In the genomic region with DNA sequence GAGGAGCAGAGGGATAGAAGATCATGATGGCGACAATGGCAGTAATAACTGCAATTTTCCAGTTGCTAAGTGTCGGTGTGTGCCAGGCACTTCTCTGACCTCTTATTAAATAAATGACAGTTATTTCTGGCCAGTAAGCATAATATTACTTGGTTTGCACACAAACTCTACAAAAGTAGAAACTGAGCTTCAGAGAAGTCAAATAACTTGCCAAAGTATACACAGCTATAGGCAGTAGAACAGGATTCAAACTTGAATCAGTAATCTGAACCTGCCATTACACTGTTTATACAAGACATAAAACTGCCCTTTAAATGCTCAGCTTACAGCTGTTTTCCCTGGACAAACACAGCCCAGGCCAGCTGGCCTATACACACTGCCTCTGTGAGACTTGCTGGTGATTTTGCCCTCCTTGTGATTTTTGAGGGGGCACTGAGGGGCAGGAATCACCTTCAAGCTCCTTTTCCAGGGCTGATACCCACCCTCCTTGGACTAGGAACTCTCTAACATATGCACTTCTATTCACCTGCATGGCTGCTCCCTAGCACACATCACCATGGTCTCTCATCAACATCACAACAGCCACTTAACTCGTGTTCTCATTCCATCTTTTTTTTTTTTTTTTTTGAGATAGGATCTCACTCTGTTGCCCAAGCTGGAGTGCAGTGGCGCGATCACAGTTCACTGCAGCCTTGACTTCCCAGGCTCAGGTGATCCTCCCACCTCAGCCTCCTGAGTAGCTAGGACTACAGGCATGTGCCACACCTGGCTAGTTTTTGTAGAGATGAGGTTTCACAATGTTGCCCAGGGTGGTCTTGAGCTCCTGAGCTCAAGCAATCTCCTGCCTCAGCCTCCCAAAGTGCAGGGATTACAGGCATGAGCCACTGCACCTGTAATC, we compare ENCODE assay signal across 1 cellular context.
TF ChIP-seq lines count a peak whose summit lies in the region.

No MANE protein-coding gene starts in this region.

TF ChIP-seq in HepG2, 621 proteins besides CTCF, POLR2A, EP300 and RAD21 (continued from another document):
- TF ChIP-seq ZGPAT (CRISPR knock-in tag; IDR thresholded peaks at IDR 0.05): peak; percentile 43; the same call in 1 of the 2 replicates
- no peak for TF ChIP-seq SP2 (CRISPR knock-in tag; IDR thresholded peaks at IDR 0.05)
- TF ChIP-seq GATAD2A (CRISPR knock-in tag; IDR thresholded peaks at IDR 0.05): peak; percentile 36; the same call in 1 of the 2 replicates
- TF ChIP-seq TBX2 (CRISPR knock-in tag; IDR thresholded peaks at IDR 0.05; ENCODE audit: borderline replicate concordance): 0 out of 2 replicates have a peak, but pooled peaks have one; percentile 26
- TF ChIP-seq MAX (IDR thresholded peaks at IDR 0.05): no peak; the same call in 1 of the 2 replicates
- TF ChIP-seq, protein P1, sequence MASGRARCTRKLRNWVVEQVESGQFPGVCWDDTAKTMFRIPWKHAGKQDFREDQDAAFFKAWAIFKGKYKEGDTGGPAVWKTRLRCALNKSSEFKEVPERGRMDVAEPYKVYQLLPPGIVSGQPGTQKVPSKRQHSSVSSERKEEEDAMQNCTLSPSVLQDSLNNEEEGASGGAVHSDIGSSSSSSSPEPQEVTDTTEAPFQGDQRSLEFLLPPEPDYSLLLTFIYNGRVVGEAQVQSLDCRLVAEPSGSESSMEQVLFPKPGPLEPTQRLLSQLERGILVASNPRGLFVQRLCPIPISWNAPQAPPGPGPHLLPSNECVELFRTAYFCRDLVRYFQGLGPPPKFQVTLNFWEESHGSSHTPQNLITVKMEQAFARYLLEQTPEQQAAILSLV (CRISPR knock-in tag; IDR thresholded peaks at IDR 0.05; ENCODE audit: borderline replicate concordance): no peak
- TF ChIP-seq, protein P2, sequence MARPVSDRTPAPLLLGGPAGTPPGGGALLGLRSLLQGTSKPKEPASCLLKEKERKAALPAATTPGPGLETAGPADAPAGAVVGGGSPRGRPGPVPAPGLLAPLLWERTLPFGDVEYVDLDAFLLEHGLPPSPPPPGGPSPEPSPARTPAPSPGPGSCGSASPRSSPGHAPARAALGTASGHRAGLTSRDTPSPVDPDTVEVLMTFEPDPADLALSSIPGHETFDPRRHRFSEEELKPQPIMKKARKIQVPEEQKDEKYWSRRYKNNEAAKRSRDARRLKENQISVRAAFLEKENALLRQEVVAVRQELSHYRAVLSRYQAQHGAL (CRISPR knock-in tag; IDR thresholded peaks at IDR 0.05; ENCODE audit: not compliant biosample characterization): no peak
- TF ChIP-seq JUND (CRISPR knock-in tag; IDR thresholded peaks at IDR 0.05): no peak
- TF ChIP-seq ZNF121 (CRISPR knock-in tag; IDR thresholded peaks at IDR 0.05): peak; percentile 96
- no peak for TF ChIP-seq ZNF75D (CRISPR knock-in tag; IDR thresholded peaks at IDR 0.05; ENCODE audit: borderline replicate concordance)
- no peak for TF ChIP-seq RNF2 (conservative IDR thresholded peaks at IDR 0.05; ENCODE audit: low read depth)
- no peak for TF ChIP-seq SRF (IDR thresholded peaks at IDR 0.05; ENCODE audit: low read depth, low read length)
- no peak for TF ChIP-seq ZNF143 (CRISPR knock-in tag; IDR thresholded peaks at IDR 0.05)
- TF ChIP-seq NR1H2 (CRISPR knock-in tag; IDR thresholded peaks at IDR 0.05; ENCODE audit: borderline replicate concordance, low read depth): no peak
- TF ChIP-seq, protein P3, sequence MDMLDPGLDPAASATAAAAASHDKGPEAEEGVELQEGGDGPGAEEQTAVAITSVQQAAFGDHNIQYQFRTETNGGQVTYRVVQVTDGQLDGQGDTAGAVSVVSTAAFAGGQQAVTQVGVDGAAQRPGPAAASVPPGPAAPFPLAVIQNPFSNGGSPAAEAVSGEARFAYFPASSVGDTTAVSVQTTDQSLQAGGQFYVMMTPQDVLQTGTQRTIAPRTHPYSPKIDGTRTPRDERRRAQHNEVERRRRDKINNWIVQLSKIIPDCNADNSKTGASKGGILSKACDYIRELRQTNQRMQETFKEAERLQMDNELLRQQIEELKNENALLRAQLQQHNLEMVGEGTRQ (IDR thresholded peaks at IDR 0.05; ENCODE audit: low read depth, low read length): no peak
- TF ChIP-seq, protein P3 (CRISPR knock-in tag; IDR thresholded peaks at IDR 0.05; ENCODE audit: borderline replicate concordance): no peak
- no peak for TF ChIP-seq ZBTB7A (CRISPR knock-in tag; IDR thresholded peaks at IDR 0.05)
- no peak for TF ChIP-seq NFIB (CRISPR knock-in tag; IDR thresholded peaks at IDR 0.05; ENCODE audit: borderline replicate concordance)
- peak; percentile 13; the same call in 1 of the 2 replicates for TF ChIP-seq MIER3 (CRISPR knock-in tag; IDR thresholded peaks at IDR 0.05; ENCODE audit: borderline replicate concordance)
- TF ChIP-seq KDM5B (CRISPR knock-in tag; IDR thresholded peaks at IDR 0.05; ENCODE audit: borderline replicate concordance): no peak; the same call in 1 of the 2 replicates
- TF ChIP-seq ZKSCAN8 (CRISPR knock-in tag; IDR thresholded peaks at IDR 0.05; ENCODE audit: borderline replicate concordance): peak; percentile 78; the same call in 1 of the 2 replicates
- TF ChIP-seq, protein P4, sequence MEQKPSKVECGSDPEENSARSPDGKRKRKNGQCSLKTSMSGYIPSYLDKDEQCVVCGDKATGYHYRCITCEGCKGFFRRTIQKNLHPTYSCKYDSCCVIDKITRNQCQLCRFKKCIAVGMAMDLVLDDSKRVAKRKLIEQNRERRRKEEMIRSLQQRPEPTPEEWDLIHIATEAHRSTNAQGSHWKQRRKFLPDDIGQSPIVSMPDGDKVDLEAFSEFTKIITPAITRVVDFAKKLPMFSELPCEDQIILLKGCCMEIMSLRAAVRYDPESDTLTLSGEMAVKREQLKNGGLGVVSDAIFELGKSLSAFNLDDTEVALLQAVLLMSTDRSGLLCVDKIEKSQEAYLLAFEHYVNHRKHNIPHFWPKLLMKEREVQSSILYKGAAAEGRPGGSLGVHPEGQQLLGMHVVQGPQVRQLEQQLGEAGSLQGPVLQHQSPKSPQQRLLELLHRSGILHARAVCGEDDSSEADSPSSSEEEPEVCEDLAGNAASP (CRISPR knock-in tag; IDR thresholded peaks at IDR 0.05; ENCODE audit: borderline replicate concordance): no peak
- TF ChIP-seq FOXK1 (CRISPR knock-in tag; IDR thresholded peaks at IDR 0.05; ENCODE audit: borderline replicate concordance, low read depth): peak; percentile 52; the same call in 1 of the 2 replicates
- no peak; the same call in 1 of the 2 replicates for TF ChIP-seq ZNF746 (CRISPR knock-in tag; IDR thresholded peaks at IDR 0.05)
- no peak for TF ChIP-seq ZNF704 (CRISPR knock-in tag; IDR thresholded peaks at IDR 0.05; ENCODE audit: borderline replicate concordance)
- peak; percentile 15; the same call in 1 of the 2 replicates for TF ChIP-seq ZNF501 (CRISPR knock-in tag; IDR thresholded peaks at IDR 0.05)
- no peak for TF ChIP-seq KAT8 (CRISPR knock-in tag; IDR thresholded peaks at IDR 0.05)
- no peak; the same call in 1 of the 2 replicates for TF ChIP-seq ZNF768 (CRISPR knock-in tag; IDR thresholded peaks at IDR 0.05)
- TF ChIP-seq SNAPC4 (CRISPR knock-in tag; IDR thresholded peaks at IDR 0.05): no peak
- no peak for TF ChIP-seq LCORL (IDR thresholded peaks at IDR 0.05)
- TF ChIP-seq LCORL (CRISPR knock-in tag; IDR thresholded peaks at IDR 0.05): no peak
- 0 out of 2 replicates have a peak, but pooled peaks have one; percentile 12 for TF ChIP-seq RFXAP (CRISPR knock-in tag; IDR thresholded peaks at IDR 0.05; ENCODE audit: borderline replicate concordance)
- TF ChIP-seq ZNF652 (CRISPR knock-in tag; IDR thresholded peaks at IDR 0.05; ENCODE audit: borderline replicate concordance, low read depth): no peak
- TF ChIP-seq MXI1 (IDR thresholded peaks at IDR 0.05; ENCODE audit: borderline replicate concordance, low read depth, low read length): no peak
- no peak for TF ChIP-seq ZNF326 (CRISPR knock-in tag; IDR thresholded peaks at IDR 0.05; ENCODE audit: borderline replicate concordance)
- no peak for TF ChIP-seq ISX (CRISPR knock-in tag; conservative IDR thresholded peaks at IDR 0.05)
- TF ChIP-seq NAIF1 (CRISPR knock-in tag; IDR thresholded peaks at IDR 0.05; ENCODE audit: borderline replicate concordance): no peak
- no peak; the same call in 1 of the 2 replicates for TF ChIP-seq THAP11 (CRISPR knock-in tag; IDR thresholded peaks at IDR 0.05)
- peak; percentile 57 for TF ChIP-seq FOXA3 (CRISPR knock-in tag; IDR thresholded peaks at IDR 0.05)
